ENCODE assay signal across 1 cellular context in genomic region chr2:172429351-172429968, GRCh38.
TF ChIP-seq lines count a peak whose summit lies in the region.

No MANE protein-coding gene starts in this region.

TF ChIP-seq in GM23338, 12 proteins besides CTCF, POLR2A, EP300 and RAD21 (continued from another document):
- TF ChIP-seq ZNF462 (CRISPR knock-in tag; IDR thresholded peaks at IDR 0.05): no peak
